ENCODE assay signal across 18 cellular contexts in genomic region chr6:24663198-24663597, GRCh38. TPM values are rescaled to one million over a fixed set of nuclear protein-coding genes. Genes with fewer than 3 reads are reported as not detected.
DNase-seq lines count a peak whose midpoint lies in the region; ATAC-seq and TF ChIP-seq lines count a peak whose summit lies in the region.
"Had no signal": no experiment of that assay in that cellular context is flagged by ENCODE, and none has a peak within 500 bp of the region (broad histone marks: within the 10 kb centered on the region; RNA-seq: fewer than 3 reads in every experiment).

No MANE protein-coding gene starts in this region.

- H3K27me3 Mint-ChIP-seq in WTC11 (ENCODE audit: low read depth) = no peaks in the 10 kb centered on the region

- TF ChIP-seq CTCF in DND-41 (IDR thresholded peaks at IDR 0.05; ENCODE audit: borderline replicate concordance, extremely low read depth, low read length, poor library complexity, severe bottlenecking) = no peak
- no peak for TF ChIP-seq CTCF in WTC11 (IDR thresholded peaks at IDR 0.05)
- no peak for TF ChIP-seq CTCF in liver (IDR thresholded peaks at IDR 0.05; ENCODE audit: low read depth, low read length, missing input control)
- TF ChIP-seq CTCF in heart left ventricle (IDR thresholded peaks at IDR 0.05) = no peak

- H3K36me3 Mint-ChIP-seq in WTC11 = peaks cover 46% of the 10 kb centered on the region

- no peaks in the 10 kb centered on the region for H3K9me3 ChIP-seq in DND-41 (ENCODE audit: insufficient read depth, low read length, severe bottlenecking)
- H3K9me3 ChIP-seq in liver (ENCODE audit: control insufficient read depth in 4 of 4, low read length in 3 of 4) = no peaks in the 10 kb centered on the region
- H3K9me3 ChIP-seq in heart left ventricle = no peaks in the 10 kb centered on the region
- H3K9me3 ChIP-seq: SJCRH30 had no signal

- H3K79me2 ChIP-seq in DND-41 (ENCODE audit: insufficient read depth, low read length) = peaks cover 76% of the 10 kb centered on the region

- H3K4me1 ChIP-seq in DND-41 (ENCODE audit: insufficient read depth, low read length) = peaks cover 26% of the 10 kb centered on the region
- H3K4me1 ChIP-seq in liver (ENCODE audit: control insufficient read depth in 4 of 4, insufficient read depth in 4 of 4, low read length in 3 of 4) = peaks cover 6 to 43% (median 31%) of the 10 kb centered on the region in 4 donors
- peaks cover 8% of the 10 kb centered on the region for H3K4me1 ChIP-seq in rectal smooth muscle tissue (ENCODE audit: control insufficient read depth, insufficient read depth, low read length)
- peaks cover 0 to 44% (median 22%) of the 10 kb centered on the region in 12 donors for H3K4me1 ChIP-seq in heart left ventricle
- H3K4me1 ChIP-seq: SJCRH30 had no signal

- H3K9ac ChIP-seq in DND-41 (ENCODE audit: low read depth, low read length) (no peak overlapping the region), liver (ENCODE audit: low read depth in 1 of 2, low read length in 2 of 2) (no peak overlapping the region), rectal smooth muscle tissue (ENCODE audit: low read length) (no peak overlapping the region)

- H3K36me3 ChIP-seq in DND-41 (ENCODE audit: insufficient read depth, low read length) = peaks cover 58% of the 10 kb centered on the region
- peaks cover 0 to 4% (median 1%) of the 10 kb centered on the region in 4 donors for H3K36me3 ChIP-seq in liver (ENCODE audit: control insufficient read depth in 4 of 4, insufficient read depth in 3 of 4, low read depth in 1 of 4, low read length in 3 of 4)
- H3K36me3 ChIP-seq in rectal smooth muscle tissue (ENCODE audit: control insufficient read depth, insufficient read depth, low read length) = peaks cover 3% of the 10 kb centered on the region
- peaks cover 0 to 42% (median 21%) of the 10 kb centered on the region in 9 donors for H3K36me3 ChIP-seq in heart left ventricle

- POLR2A ChIA-PET in WTC11 (lab: Charles Lee) = no interaction called here

- no peak for ATAC-seq in DND-41 (ENCODE audit: insufficient read depth, low read depth)
- no peak for ATAC-seq in WTC11
- ATAC-seq in HG03342 (IDR thresholded peaks at IDR 0.05; ENCODE audit: unreplicated experiment) = no peak
- ATAC-seq in heart left ventricle = no peak

- no peaks in the 10 kb centered on the region for H3K9me3 Mint-ChIP-seq in WTC11

- H4K20me1 ChIP-seq in DND-41 (ENCODE audit: insufficient read depth, low read length) = peaks cover 2% of the 10 kb centered on the region; the same call in 1 of the 2 replicates

- H3K27ac ChIP-seq in DND-41 (ENCODE audit: low read length) (no peak overlapping the region), liver (ENCODE audit: low read depth in 1 of 2, low read length in 2 of 2) (no peak overlapping the region), rectal smooth muscle tissue (ENCODE audit: low read depth, low read length) (no peak overlapping the region), substantia nigra (ENCODE audit: low read depth, low read length, poor library complexity, severe bottlenecking) (no peak overlapping the region), heart left ventricle (no peak overlapping the region)
- H3K27ac ChIP-seq: SJCRH30 had no signal

- no peak overlapping the region for H3K4me3 ChIP-seq in DND-41 (ENCODE audit: low read depth in 1 of 2, low read length in 2 of 2)
- no peak overlapping the region for H3K4me3 ChIP-seq in liver (ENCODE audit: low read depth in 1 of 3, low read length in 3 of 3)
- peak overlapping the region; percentile 25 for H3K4me3 ChIP-seq in rectal smooth muscle tissue (ENCODE audit: low read length)
- no peak overlapping the region for H3K4me3 ChIP-seq in heart left ventricle
- H3K4me3 ChIP-seq: SJCRH30 had no signal

- peak overlapping the region; percentile 12; the same call in 1 of the 2 replicates for H3K4me2 ChIP-seq in DND-41 (ENCODE audit: insufficient read depth, low read length)

- WGBS in liver = 89% methylated on average over 1 of the region's 1 CpG
- WGBS in heart left ventricle, 4 donors = 85 to 100% (median 93%) methylated on average over 1 of the region's 1 CpG

- intact Hi-C loops in heart left ventricle (cut with DNase I) = no loop called here

- peaks cover 49% of the 10 kb centered on the region for H3K4me1 Mint-ChIP-seq in WTC11

- CTCF ChIA-PET in WTC11 (lab: Charles Lee) = no interaction called here

- no peak for DNase-seq in DND-41
- no peak for DNase-seq in WTC11 (ENCODE audit: low spot score)
- DNase-seq in activated gamma-delta T cell treated with Interleukin-2 at 50 U/mL for 16 hours = no peak
- DNase-seq in substantia nigra (lab: John Stamatoyannopoulos, UW) = no peak
- DNase-seq in heart left ventricle = no peak
- DNase-seq: ACHN, AML-193, COR-L47, DMS53, H9, NCI-H1417 treated with DMSO at 0.1 percent for 48 hours, NCI-H1930, NCI-H446, SJCRH30 had no signal

- H2AFZ ChIP-seq in DND-41 (ENCODE audit: low read depth, low read length) = no peak overlapping the region

- TF ChIP-seq POLR2A in heart left ventricle (IDR thresholded peaks at IDR 0.05) = no peak

- H3K27ac Mint-ChIP-seq in WTC11 = peak overlapping the region; percentile 12; the same call in 1 of the 2 replicates

- H3K27me3 ChIP-seq in DND-41 (ENCODE audit: insufficient read depth, low read length, poor library complexity) (no peaks in the 10 kb centered on the region), liver (ENCODE audit: control insufficient read depth in 4 of 4, insufficient read depth in 4 of 4, low read length in 3 of 4) (no peaks in the 10 kb centered on the region), rectal smooth muscle tissue (ENCODE audit: control insufficient read depth, insufficient read depth, low read length) (no peaks in the 10 kb centered on the region), heart left ventricle (no peaks in the 10 kb centered on the region)
- H3K27me3 ChIP-seq: SJCRH30 had no signal

- no peak overlapping the region for H3K4me3 Mint-ChIP-seq in WTC11
- H3K4me3 Mint-ChIP-seq: H9 had no signal

- TF ChIP-seq RAD21 in liver (IDR thresholded peaks at IDR 0.05) = peak in 1 of 2 donors; percentile 8

TF ChIP-seq in WTC11, 78 proteins besides CTCF, POLR2A, EP300 and RAD21:
- TF ChIP-seq ZNF219 (CRISPR knock-in tag; IDR thresholded peaks at IDR 0.05; ENCODE audit: borderline replicate concordance) (no peak), ZNF396 (CRISPR knock-in tag; IDR thresholded peaks at IDR 0.05; ENCODE audit: borderline replicate concordance) (no peak), RELA (CRISPR knock-in tag; IDR thresholded peaks at IDR 0.05; ENCODE audit: borderline replicate concordance) (no peak), SP1 (CRISPR knock-in tag; conservative IDR thresholded peaks at IDR 0.05) (no peak), ZBTB21 (CRISPR knock-in tag; IDR thresholded peaks at IDR 0.05; ENCODE audit: borderline replicate concordance) (no peak), CREM (CRISPR knock-in tag; IDR thresholded peaks at IDR 0.05) (no peak)

TF ChIP-seq in liver, 16 proteins besides CTCF, POLR2A, EP300 and RAD21 (continues in another document):
- TF ChIP-seq GABPA (IDR thresholded peaks at IDR 0.05 in 1 of 2, conservative IDR thresholded peaks at IDR 0.05 in 1 of 2) (no peak), REST (IDR thresholded peaks at IDR 0.05) (no peak), TAF1 (conservative IDR thresholded peaks at IDR 0.05) (no peak), HNF4A (conservative IDR thresholded peaks at IDR 0.05) (peak; percentile 87 to 96), NR2F2 (IDR thresholded peaks at IDR 0.05) (no peak), JUND (IDR thresholded peaks at IDR 0.05) (no peak), ATF3 (IDR thresholded peaks at IDR 0.05) (no peak), HNF4G (IDR thresholded peaks at IDR 0.05) (peak; percentile 84)

RNA-seq across cellular contexts. Expression of gene TDP2, which starts 3.5 kb away (rescaled TPM):
- total RNA-seq in WTC11 (2021) = 43.5 to 49.1 TPM (median 45.8 TPM) in 3 replicates
- 10 to 100 TPM; 17.9 to 24.3 TPM for total RNA-seq in liver
- 10 to 100 TPM; 16.5 to 19.1 TPM for polyA plus RNA-seq in liver
- total RNA-seq in heart left ventricle = 10 to 100 TPM; 14.0 to 33.4 (median 25.1) TPM
- 10 to 100 TPM; 21.3 to 35.8 TPM for polyA plus RNA-seq in heart left ventricle

RNA-seq across cellular contexts. Expression of gene ACOT13, which starts 3.7 kb away (rescaled TPM):
- total RNA-seq in WTC11 (2021) (54.0 to 64.0 TPM (median 62.8 TPM) in 3 replicates), liver (10 to 100 TPM in 1 of 2 donors, 1 to 10 TPM in 1; 9.9 to 21.8 TPM), heart left ventricle (10 to 100 TPM; 28.1 to 62.7 (median 55.3) TPM)
- polyA plus RNA-seq in liver (10 to 100 TPM; 20.7 to 90.0 TPM), heart left ventricle (100 to 1,000 TPM in 1 of 2 donors, 10 to 100 TPM in 1; 21.6 to 160 TPM)

RNA-seq across cellular contexts. Expression of gene KIAA0319, which starts 17.2 kb away (rescaled TPM):
- total RNA-seq in WTC11 (2021) (0.41 to 0.81 TPM (median 0.50 TPM) in 3 replicates), liver (under 1 TPM in 1 of 2 donors, not detected in 1; under 0.01 TPM), heart left ventricle (under 1 TPM in 3 of 9 donors, not detected in 6; 0.05 TPM)
- polyA plus RNA-seq in liver (under 1 TPM in 1 of 2 donors, not detected in 1; 0.01 TPM), heart left ventricle (not detected)
- total RNA-seq: SJCRH30 had no signal
- polyA plus RNA-seq: CD14-positive monocyte had no signal

RNA-seq across cellular contexts. Expression of gene C6orf62, which starts 55.8 kb away (rescaled TPM):
- total RNA-seq in WTC11 (2021) (74.3 to 86.4 TPM (median 75.9 TPM) in 3 replicates), liver (10 to 100 TPM; 50.0 to 58.6 TPM), heart left ventricle (10 to 100 TPM; 20.8 to 92.8 (median 40.7) TPM)
- polyA plus RNA-seq in liver (10 to 100 TPM; 29.6 to 48.8 TPM), heart left ventricle (10 to 100 TPM; 28.9 to 48.0 TPM)
